In the genomic region with DNA sequence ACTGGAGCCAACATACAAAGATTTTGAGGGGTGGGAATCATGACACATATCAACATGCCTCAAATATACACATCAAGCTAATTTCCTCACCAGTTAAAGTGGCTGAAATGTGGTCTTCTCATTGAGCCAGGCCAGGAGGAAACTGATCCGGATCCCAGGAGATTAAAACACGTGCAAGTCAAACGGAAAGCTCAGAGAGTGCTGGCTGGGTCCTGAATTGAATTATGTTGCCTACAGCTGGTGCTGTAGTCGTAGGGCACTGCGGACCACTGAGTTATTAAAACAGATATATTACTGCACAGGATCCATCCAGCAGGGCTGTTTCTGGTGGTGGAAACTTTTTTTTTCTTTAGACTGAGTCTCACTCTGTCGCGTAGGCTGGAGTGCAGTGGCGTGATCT, we compare ENCODE assay signal across 13 cellular contexts. TPM values are rescaled to one million over a fixed set of nuclear protein-coding genes. Genes with fewer than 3 reads are reported as not detected.
A peak's percentile ranks its signal among the peaks of the same experiment; 100 is the strongest.
DNase-seq lines count a peak whose midpoint lies in the region; ATAC-seq and TF ChIP-seq lines count a peak whose summit lies in the region.
"Had no signal": no experiment of that assay in that cellular context is flagged by ENCODE, and none has a peak within 500 bp of the region (broad histone marks: within the 10 kb centered on the region; RNA-seq: fewer than 3 reads in every experiment).

No MANE protein-coding gene starts in this region.

- 73% methylated on average over 7 of the region's 8 CpGs for WGBS in SK-N-SH (ENCODE audit: low lambda C conversion rate)

- no peaks in the 10 kb centered on the region for H3K9me3 ChIP-seq in SK-N-SH
- H3K9me3 ChIP-seq in osteoblast (ENCODE audit: low read depth, low read length): peaks cover 1% of the 10 kb centered on the region

- peaks cover 2% of the 10 kb centered on the region for H3F3A ChIP-seq in SK-N-SH (replicated peaks; ENCODE audit: insufficient read depth)

- H3K27ac ChIP-seq in SK-N-SH (ENCODE audit: low read depth in 2 of 2, low read length in 1 of 2) (no peak overlapping the region), RWPE1 (0 out of 2 replicates have a peak overlapping the region, but pooled peaks have one; percentile 6), osteoblast (ENCODE audit: low read depth, low read length) (no peak overlapping the region)
- H3K27ac ChIP-seq: C4-2B, HL-60 had no signal

- TF ChIP-seq CTCF in SK-N-SH (IDR thresholded peaks at IDR 0.05): no peak
- no peak for TF ChIP-seq CTCF in RWPE1 (conservative IDR thresholded peaks at IDR 0.05; ENCODE audit: low read depth)
- no peak for TF ChIP-seq CTCF in osteoblast (IDR thresholded peaks at IDR 0.05; ENCODE audit: extremely low read depth, low read depth, low read length)

- H3K4me1 ChIP-seq in SK-N-SH (ENCODE audit: control insufficient read depth in 1 of 2, insufficient read depth in 2 of 2, low read depth in 1 of 2, low read length in 1 of 2): peaks cover 4 to 19% of the 10 kb centered on the region in 2 experiments; a peak in 2 of 4 replicates
- peaks cover 9% of the 10 kb centered on the region for H3K4me1 ChIP-seq in osteoblast (ENCODE audit: insufficient read depth, low read length)

- H3K36me3 ChIP-seq in SK-N-SH (replicated peaks in 1 of 2; ENCODE audit: control insufficient read depth in 1 of 2, insufficient read depth in 2 of 2, low read length in 1 of 2) (no peaks in the 10 kb centered on the region), osteoblast (ENCODE audit: insufficient read depth, low read length) (no peaks in the 10 kb centered on the region)

- no peak overlapping the region for H2AFZ ChIP-seq in SK-N-SH (ENCODE audit: low read depth)
- H2AFZ ChIP-seq in osteoblast (ENCODE audit: low read length): no peak overlapping the region

- H3K4me3 ChIP-seq in SK-N-SH (ENCODE audit: low read depth in 2 of 2, low read length in 1 of 2): no peak overlapping the region
- H3K4me3 ChIP-seq in osteoblast (ENCODE audit: insufficient read depth, low read length): no peak overlapping the region

- H3K9me2 ChIP-seq in SK-N-SH: no peaks in the 10 kb centered on the region

- POLR2A ChIA-PET in SK-N-SH (lab: Yijun Ruan, JAX): no interaction called here
- POLR2A ChIA-PET in RWPE1 (lab: Yijun Ruan, JAX; ENCODE audit: low non-redundant PET): interaction anchor here (0.5 kb wide), 1 partner anchor 13 kb away, joined by 3 read pairs; no protein-coding TSS in a partner anchor

- no peak overlapping the region for H3K9ac ChIP-seq in SK-N-SH

- H3K27me3 ChIP-seq in SK-N-SH (ENCODE audit: insufficient read depth) (no peaks in the 10 kb centered on the region), osteoblast (ENCODE audit: insufficient read depth, low read length) (peaks cover 10% of the 10 kb centered on the region)

- H3K79me2 ChIP-seq in SK-N-SH (ENCODE audit: insufficient read depth) (peaks cover 15% of the 10 kb centered on the region), osteoblast (ENCODE audit: insufficient read depth, low read length) (peaks cover 16% of the 10 kb centered on the region)

- H4K20me1 ChIP-seq in SK-N-SH (ENCODE audit: insufficient read depth) (no peaks in the 10 kb centered on the region), osteoblast (ENCODE audit: insufficient read depth, low read length) (peaks cover 8% of the 10 kb centered on the region)

- ATAC-seq in SK-N-SH treated with all-trans-retinoic acid at 6 μM for 48 hours (no peak), HG02970 (IDR thresholded peaks at IDR 0.05; ENCODE audit: low FRiP score, unreplicated experiment) (no peak), HG03439 (IDR thresholded peaks at IDR 0.05; ENCODE audit: unreplicated experiment) (no peak)

- TF ChIP-seq RAD21 in SK-N-SH (IDR thresholded peaks at IDR 0.05; ENCODE audit: low read length): no peak

- no peak for TF ChIP-seq EP300 in SK-N-SH (IDR thresholded peaks at IDR 0.05; ENCODE audit: borderline replicate concordance in 1 of 2, low read depth in 1 of 2, low read length in 1 of 2)

- H3K4me2 ChIP-seq in SK-N-SH: no peak overlapping the region
- no peak overlapping the region for H3K4me2 ChIP-seq in osteoblast (ENCODE audit: insufficient read depth, low read length)

- DNase-seq in SK-N-SH (peak; percentile 40), RWPE1 (ENCODE audit: low spot score) (no peak), osteoblast (ENCODE audit: insufficient read length, low spot score, missing footprints) (peak; percentile 26)
- DNase-seq: ACHN, Calu3, H9 had no signal

- CTCF ChIA-PET in SK-N-SH (lab: Yijun Ruan, JAX): interaction anchor here (0.7 to 1.9 kb wide), 7 partner anchors 116 to 551 kb away, joined by 3 to 8 read pairs (median 3); no protein-coding TSS in a partner anchor
- CTCF ChIA-PET in RWPE1 (lab: Yijun Ruan, JAX): no interaction called here

TF ChIP-seq in SK-N-SH, 30 proteins besides CTCF, POLR2A, EP300 and RAD21:
- TF ChIP-seq MXI1 (IDR thresholded peaks at IDR 0.05; ENCODE audit: low read depth, low read length) (peak; percentile 51; the same call in 1 of the 2 replicates), RFX5 (IDR thresholded peaks at IDR 0.05; ENCODE audit: low read length) (no peak)

TF ChIP-seq in SK-N-SH treated with all-trans-retinoic acid at 6 μM for 48 hours, 23 proteins besides CTCF, POLR2A, EP300 and RAD21 (continues in another document):
- TF ChIP-seq PATZ1 (CRISPR knock-in tag; IDR thresholded peaks at IDR 0.05; ENCODE audit: borderline replicate concordance) (no peak), OSR1 (CRISPR knock-in tag; IDR thresholded peaks at IDR 0.05) (no peak), TCF4 (CRISPR knock-in tag; IDR thresholded peaks at IDR 0.05; ENCODE audit: borderline replicate concordance) (no peak), RARB (CRISPR knock-in tag; IDR thresholded peaks at IDR 0.05) (no peak), BACH2 (CRISPR knock-in tag; IDR thresholded peaks at IDR 0.05; ENCODE audit: borderline replicate concordance) (no peak), PPARA (CRISPR knock-in tag; IDR thresholded peaks at IDR 0.05; ENCODE audit: borderline replicate concordance) (no peak), ZNF565 (CRISPR knock-in tag; conservative IDR thresholded peaks at IDR 0.05; ENCODE audit: low read depth) (no peak), ZNF70 (CRISPR knock-in tag; IDR thresholded peaks at IDR 0.05) (no peak), GLIS3 (CRISPR knock-in tag; IDR thresholded peaks at IDR 0.05) (no peak), SNAI2 (CRISPR knock-in tag; IDR thresholded peaks at IDR 0.05) (no peak)
- TF ChIP-seq, protein P1, sequence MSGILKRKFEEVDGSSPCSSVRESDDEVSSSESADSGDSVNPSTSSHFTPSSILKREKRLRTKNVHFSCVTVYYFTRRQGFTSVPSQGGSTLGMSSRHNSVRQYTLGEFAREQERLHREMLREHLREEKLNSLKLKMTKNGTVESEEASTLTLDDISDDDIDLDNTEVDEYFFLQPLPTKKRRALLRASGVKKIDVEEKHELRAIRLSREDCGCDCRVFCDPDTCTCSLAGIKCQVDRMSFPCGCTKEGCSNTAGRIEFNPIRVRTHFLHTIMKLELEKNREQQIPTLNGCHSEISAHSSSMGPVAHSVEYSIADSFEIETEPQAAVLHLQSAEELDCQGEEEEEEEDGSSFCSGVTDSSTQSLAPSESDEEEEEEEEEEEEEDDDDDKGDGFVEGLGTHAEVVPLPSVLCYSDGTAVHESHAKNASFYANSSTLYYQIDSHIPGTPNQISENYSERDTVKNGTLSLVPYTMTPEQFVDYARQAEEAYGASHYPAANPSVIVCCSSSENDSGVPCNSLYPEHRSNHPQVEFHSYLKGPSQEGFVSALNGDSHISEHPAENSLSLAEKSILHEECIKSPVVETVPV (CRISPR knock-in tag; IDR thresholded peaks at IDR 0.05): no peak
- TF ChIP-seq, protein P2, sequence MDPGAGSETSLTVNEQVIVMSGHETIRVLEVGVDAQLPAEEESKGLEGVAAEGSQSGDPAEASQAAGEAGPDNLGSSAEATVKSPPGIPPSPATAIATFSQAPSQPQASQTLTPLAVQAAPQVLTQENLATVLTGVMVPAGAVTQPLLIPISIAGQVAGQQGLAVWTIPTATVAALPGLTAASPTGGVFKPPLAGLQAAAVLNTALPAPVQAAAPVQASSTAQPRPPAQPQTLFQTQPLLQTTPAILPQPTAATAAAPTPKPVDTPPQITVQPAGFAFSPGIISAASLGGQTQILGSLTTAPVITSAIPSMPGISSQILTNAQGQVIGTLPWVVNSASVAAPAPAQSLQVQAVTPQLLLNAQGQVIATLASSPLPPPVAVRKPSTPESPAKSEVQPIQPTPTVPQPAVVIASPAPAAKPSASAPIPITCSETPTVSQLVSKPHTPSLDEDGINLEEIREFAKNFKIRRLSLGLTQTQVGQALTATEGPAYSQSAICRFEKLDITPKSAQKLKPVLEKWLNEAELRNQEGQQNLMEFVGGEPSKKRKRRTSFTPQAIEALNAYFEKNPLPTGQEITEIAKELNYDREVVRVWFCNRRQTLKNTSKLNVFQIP (CRISPR knock-in tag; IDR thresholded peaks at IDR 0.05; ENCODE audit: borderline replicate concordance, low read depth): no peak
- TF ChIP-seq, protein P3, sequence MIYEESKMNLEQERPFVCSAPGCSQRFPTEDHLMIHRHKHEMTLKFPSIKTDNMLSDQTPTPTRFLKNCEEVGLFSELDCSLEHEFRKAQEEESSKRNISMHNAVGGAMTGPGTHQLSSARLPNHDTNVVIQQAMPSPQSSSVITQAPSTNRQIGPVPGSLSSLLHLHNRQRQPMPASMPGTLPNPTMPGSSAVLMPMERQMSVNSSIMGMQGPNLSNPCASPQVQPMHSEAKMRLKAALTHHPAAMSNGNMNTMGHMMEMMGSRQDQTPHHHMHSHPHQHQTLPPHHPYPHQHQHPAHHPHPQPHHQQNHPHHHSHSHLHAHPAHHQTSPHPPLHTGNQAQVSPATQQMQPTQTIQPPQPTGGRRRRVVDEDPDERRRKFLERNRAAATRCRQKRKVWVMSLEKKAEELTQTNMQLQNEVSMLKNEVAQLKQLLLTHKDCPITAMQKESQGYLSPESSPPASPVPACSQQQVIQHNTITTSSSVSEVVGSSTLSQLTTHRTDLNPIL (CRISPR knock-in tag; IDR thresholded peaks at IDR 0.05; ENCODE audit: low read depth): no peak

RNA-seq across cellular contexts. Expression of gene WNT7B, which starts 14.1 kb away (rescaled TPM):
- 0.13 TPM in 1 of 2 replicates, not detected in the other for polyA plus RNA-seq in SK-N-SH (2012; rRNA removed)
- 0.01 and 0.20 TPM in 2 replicates for polyA plus RNA-seq in SK-N-SH (2012; cell fraction: cytosol; rRNA removed)
- polyA plus RNA-seq in SK-N-SH (2012; cell fraction: nucleus; rRNA removed): 0.08 TPM in 2 replicates
- 0.59 TPM in 1 of 2 replicates, not detected in the other for total RNA-seq in osteoblast
- total RNA-seq: CD4-positive, alpha-beta memory T cell had no signal
- polyA plus RNA-seq: BJ; CD4-positive, alpha-beta memory T cell had no signal
